In the genomic region with DNA sequence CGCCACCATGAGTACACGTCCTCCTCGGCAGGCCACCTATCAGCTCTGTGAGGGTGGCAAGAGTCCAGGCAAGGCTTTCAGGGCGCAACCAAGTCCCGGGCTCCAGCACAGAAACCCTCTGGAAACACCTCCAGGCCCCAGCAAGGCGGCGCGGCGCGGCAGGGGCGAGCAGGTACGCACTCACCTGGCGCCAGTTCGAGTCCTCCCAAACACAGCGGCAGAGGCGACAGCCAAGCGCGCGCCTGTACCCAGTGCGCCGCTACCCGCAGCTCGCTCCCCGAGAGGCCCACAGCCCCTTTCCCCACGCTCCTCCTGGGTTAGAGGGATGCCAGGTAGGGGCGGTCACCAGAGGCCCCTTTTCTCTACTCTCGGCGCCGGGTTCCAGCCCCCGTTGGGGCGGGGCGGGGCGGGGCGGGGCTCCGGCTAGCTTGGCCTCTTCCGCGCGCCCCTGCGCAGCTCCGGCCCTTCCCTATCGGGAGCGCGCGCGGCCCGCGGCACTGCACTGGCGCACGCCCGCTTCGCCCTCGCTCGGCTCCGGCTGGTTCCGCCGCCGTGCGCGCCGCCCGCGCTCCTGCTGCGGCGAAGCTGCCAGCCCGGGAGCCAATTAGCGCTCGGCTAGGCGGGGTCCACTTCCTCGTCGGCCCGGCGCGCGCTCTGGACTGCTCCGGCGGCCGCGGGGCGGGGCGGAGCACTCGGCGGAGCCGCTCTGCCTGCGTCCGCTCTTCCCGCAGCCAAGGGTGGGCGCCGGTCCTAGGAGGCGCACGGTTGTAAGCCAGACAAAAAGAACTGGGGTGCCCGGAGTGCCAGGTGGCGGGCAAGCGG, we compare ENCODE assay signal across 8 cellular contexts. TPM values are rescaled to one million over a fixed set of nuclear protein-coding genes. Genes with fewer than 3 reads are reported as not detected.
A peak's percentile ranks its signal among the peaks of the same experiment; 100 is the strongest.
DNase-seq lines count a peak whose midpoint lies in the region; ATAC-seq, FAIRE-seq and TF ChIP-seq lines count a peak whose summit lies in the region.

A gene (minus strand): TSS at position 332 of the 822 bp plus-strand sequence. CDS start 5,040 bp downstream, outside the sequence.
A gene with protein sequence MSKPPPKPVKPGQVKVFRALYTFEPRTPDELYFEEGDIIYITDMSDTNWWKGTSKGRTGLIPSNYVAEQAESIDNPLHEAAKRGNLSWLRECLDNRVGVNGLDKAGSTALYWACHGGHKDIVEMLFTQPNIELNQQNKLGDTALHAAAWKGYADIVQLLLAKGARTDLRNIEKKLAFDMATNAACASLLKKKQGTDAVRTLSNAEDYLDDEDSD (plus strand): TSS at position 691 of the 822 bp plus-strand sequence. CDS start 179 bp downstream, outside the sequence.

- H3K4me2 ChIP-seq in mammary epithelial cell (ENCODE audit: insufficient read depth, low read depth, low read length) = peak within 1 kb of the TSS; percentile 67

- H4K20me1 ChIP-seq in mammary epithelial cell (ENCODE audit: insufficient read depth, low read length) = no peaks in the 10 kb centered on the region

- H3K27ac ChIP-seq in mammary epithelial cell (ENCODE audit: insufficient read depth, low read depth, low read length) (peak within 1 kb of the TSS; percentile 92), small intestine (ENCODE audit: low read depth in 1 of 2, low read length in 1 of 2) (peak within 1 kb of the TSS; percentile 96 to 100)

- peaks cover 75% of the 10 kb centered on the region for H3K79me2 ChIP-seq in mammary epithelial cell (ENCODE audit: insufficient read depth, low read length)

- BruUV-seq in mammary epithelial cell (replicated peaks; lab: Mats Ljungman, UMichigan) = TSS peak; percentile 78

- no peaks in the 10 kb centered on the region for H3K36me3 ChIP-seq in mammary epithelial cell (ENCODE audit: insufficient read depth, low read length)
- H3K36me3 ChIP-seq in small intestine (ENCODE audit: control insufficient read depth in 2 of 2, insufficient read depth in 2 of 2, low read length in 2 of 2) = no peaks in the 10 kb centered on the region

- peak; percentile 91 for TF ChIP-seq POLR2A in GM18951 (IDR thresholded peaks at IDR 0.05; ENCODE audit: extremely low read depth, insufficient read depth, insufficient read length)

- no peak for TF ChIP-seq CTCF in WI38 (IDR thresholded peaks at IDR 0.05; ENCODE audit: low read depth, low read length)
- peak in 1 of 2 donors; percentile 24 for TF ChIP-seq CTCF in mammary epithelial cell (conservative IDR thresholded peaks at IDR 0.05 in 1 of 2, IDR thresholded peaks at IDR 0.05 in 1 of 2; ENCODE audit: extremely low read depth in 1 of 2, insufficient read depth in 1 of 2, low read depth in 1 of 2, low read length in 2 of 2)

- CTCF ChIA-PET in mammary epithelial cell (lab: Charles Lee; ENCODE audit: low non-redundant PET) = no interaction called here

- H3K9me3 ChIP-seq in mammary epithelial cell (replicated peaks; ENCODE audit: insufficient read depth, low read length) (no peaks in the 10 kb centered on the region), small intestine (ENCODE audit: control insufficient read depth, low read depth) (no peaks in the 10 kb centered on the region)

- H2AFZ ChIP-seq in mammary epithelial cell (ENCODE audit: low read depth, low read length) = peak within 1 kb of the TSS; percentile 95

- in situ Hi-C loops in GM18951 (cut with MboI; ENCODE audit: low sequenced_read_pairs, unreplicated experiment) (loop anchor here (10.0 kb wide), 1 partner anchor 63 kb away; a partner anchor contains a TSS), mammary epithelial cell (cut with MboI; ENCODE audit: low sequenced_read_pairs in 2 of 2) (no loop called here)

- peak; percentile 85 for ATAC-seq in HG03175 (IDR thresholded peaks at IDR 0.05; ENCODE audit: unreplicated experiment)

- intact Hi-C loops in mammary epithelial cell (cut with micrococcal nuclease) = loop anchor here (1.0 to 10.0 kb wide), 3 partner anchors 61 to 807 kb away; a partner anchor contains a TSS

- H3K9ac ChIP-seq in mammary epithelial cell (ENCODE audit: insufficient read depth, low read length) = peak within 1 kb of the TSS; percentile 94

- WGBS in mammary epithelial cell (ENCODE audit: low coverage, missing lambda C conversion rate) = 4% methylated on average over 17 of the region's 93 CpGs
- 0 to 1% (median 1%) methylated on average over 81 to 93 of the region's 93 CpGs for WGBS in small intestine, 3 donors

- H3K27me3 ChIP-seq in mammary epithelial cell (ENCODE audit: insufficient read depth, low read length) = no peaks in the 10 kb centered on the region
- H3K27me3 ChIP-seq in small intestine (ENCODE audit: control insufficient read depth in 2 of 2, insufficient read depth in 2 of 2, low read length in 2 of 2) = no peaks in the 10 kb centered on the region

- H3K4me1 ChIP-seq in mammary epithelial cell (ENCODE audit: insufficient read depth, low read length) (peaks cover 32% of the 10 kb centered on the region), small intestine (ENCODE audit: control insufficient read depth in 2 of 2, insufficient read depth in 1 of 2, low read depth in 1 of 2, low read length in 1 of 2) (peaks cover 4 to 24% of the 10 kb centered on the region in 2 donors)

- H3K4me3 ChIP-seq in WI38 (ENCODE audit: low read depth, low read length) (peak within 1 kb of the TSS; percentile 92), mammary epithelial cell (replicated peaks in 1 of 3; ENCODE audit: insufficient read depth in 1 of 3, low read depth in 2 of 3, low read length in 3 of 3) (peak within 1 kb of the TSS; percentile 95 to 96 (median 96)), small intestine (ENCODE audit: low read depth in 1 of 2, low read length in 2 of 2) (peak within 1 kb of the TSS; percentile 77 to 86)

- DNase-seq in AG08395 (ENCODE audit: low spot score) (peak; percentile 94), NCI-H2227 treated with DMSO at 0.1 percent for 48 hours (lab: John Stamatoyannopoulos, UW) (peak; percentile 90), mammary epithelial cell (peak; percentile 97), iPS-NIHi11 (ENCODE audit: low spot score) (peak; percentile 92), small intestine (peak; percentile 97)

- no peak for FAIRE-seq in small intestine (lab: Jason Lieb, UNC)

- dilution Hi-C loops in mammary epithelial cell (cut with HindIII; ENCODE audit: low sequenced_read_pairs) = no loop called here

RNA-seq across cellular contexts. Expression of the first gene that starts in this region (rescaled TPM):
- total RNA-seq in mammary epithelial cell = 10 to 100 TPM; 13.7 to 24.3 TPM
- 18.0 TPM for polyA plus RNA-seq in mammary epithelial cell
- polyA minus RNA-seq in mammary epithelial cell = 2.6 TPM
- 10 to 100 TPM; 19.9 to 95.7 (median 50.5) TPM for polyA plus RNA-seq in small intestine

RNA-seq across cellular contexts. Expression of the second gene that starts in this region (rescaled TPM):
- total RNA-seq in mammary epithelial cell = 10 to 100 TPM; 31.8 to 53.1 TPM
- polyA plus RNA-seq in mammary epithelial cell (40.1 TPM), small intestine (10 to 100 TPM; 38.5 to 48.9 (median 48.5) TPM)
- polyA minus RNA-seq in mammary epithelial cell = 43.9 TPM

Comparison
In these comparisons a context has a peak if more than half of its experiments do, and no peak if none do; other contexts are left out.
1. Peak in every context shown above with its lines: DNase-seq, ATAC-seq, H3K4me3 ChIP-seq and H3K27ac ChIP-seq.